ENCODE assay signal across 21 cellular contexts in genomic region chr19:29670255-29670654, GRCh38. TPM values are rescaled to one million over a fixed set of nuclear protein-coding genes. Genes with fewer than 3 reads are reported as not detected.
DNase-seq lines count a peak whose midpoint lies in the region; ATAC-seq, FAIRE-seq and TF ChIP-seq lines count a peak whose summit lies in the region.
"Had no signal": no experiment of that assay in that cellular context is flagged by ENCODE, and none has a peak within 500 bp of the region (broad histone marks: within the 10 kb centered on the region; RNA-seq: fewer than 3 reads in every experiment).

No MANE protein-coding gene starts in this region.

- peaks cover 61% of the 10 kb centered on the region for H3K4me1 Mint-ChIP-seq in T-helper 2 cell treated with Interferon-gamma antibody and Interleukin-4, amounts not matched to agents 5 μg/mL and 100 μg/mL, for 36 hours (ENCODE audit: low read depth)
- H3K4me1 Mint-ChIP-seq in activated CD8-positive, alpha-beta T cell treated with anti-CD3 and anti-CD28 coated beads for 36 hours (ENCODE audit: low read depth): peaks cover 75% of the 10 kb centered on the region
- H3K4me1 Mint-ChIP-seq in glutamatergic neuron (ENCODE audit: low read depth, unreplicated experiment): no peaks in the 10 kb centered on the region

- intact Hi-C loops in activated CD8-positive, alpha-beta T cell treated with anti-CD3 and anti-CD28 coated beads for 36 hours (cut with micrococcal nuclease): no loop called here

- no peaks in the 10 kb centered on the region for H3K27me3 Mint-ChIP-seq in T-helper 2 cell treated with Interferon-gamma antibody and Interleukin-4, amounts not matched to agents 5 μg/mL and 100 μg/mL, for 36 hours (ENCODE audit: low read depth)
- no peaks in the 10 kb centered on the region for H3K27me3 Mint-ChIP-seq in activated CD8-positive, alpha-beta T cell treated with anti-CD3 and anti-CD28 coated beads for 36 hours
- peaks cover 8% of the 10 kb centered on the region for H3K27me3 Mint-ChIP-seq in glutamatergic neuron (ENCODE audit: unreplicated experiment)
- H3K27me3 Mint-ChIP-seq: naive B cell, progenitor cell of endocrine pancreas had no signal

- no peak for ATAC-seq in A549
- ATAC-seq in activated CD8-positive, alpha-beta T cell treated with anti-CD3 and anti-CD28 coated beads for 36 hours: no peak
- ATAC-seq in GM21717 (IDR thresholded peaks at IDR 0.05; ENCODE audit: unreplicated experiment): no peak
- ATAC-seq: body of pancreas had no signal

- peak; percentile 79 for FAIRE-seq in A549 (lab: Jason Lieb, UNC)

- H3K4me1 ChIP-seq in A549: peaks cover 13% of the 10 kb centered on the region

- TF ChIP-seq POLR2A in A549 (IDR thresholded peaks at IDR 0.05; ENCODE audit: low read length): no peak

- H3K4me3 ChIP-seq in A549: no peak overlapping the region
- no peak overlapping the region for H3K4me3 ChIP-seq in foreskin fibroblast (ENCODE audit: low read depth in 1 of 2, low read length in 2 of 2)
- H3K4me3 ChIP-seq: body of pancreas, spleen, transverse colon had no signal

- H3K9me3 Mint-ChIP-seq in T-helper 2 cell treated with Interferon-gamma antibody and Interleukin-4, amounts not matched to agents 5 μg/mL and 100 μg/mL, for 36 hours: no peaks in the 10 kb centered on the region
- no peaks in the 10 kb centered on the region for H3K9me3 Mint-ChIP-seq in activated CD8-positive, alpha-beta T cell treated with anti-CD3 and anti-CD28 coated beads for 36 hours
- H3K9me3 Mint-ChIP-seq in glutamatergic neuron (ENCODE audit: unreplicated experiment): peaks cover 6% of the 10 kb centered on the region

- no peak for TF ChIP-seq RAD21 in A549 (conservative IDR thresholded peaks at IDR 0.05 in 1 of 2, IDR thresholded peaks at IDR 0.05 in 1 of 2)

- no peak for TF ChIP-seq EP300 in A549 (IDR thresholded peaks at IDR 0.05)

- POLR2A ChIA-PET in A549 (lab: Yijun Ruan, JAX) (no interaction called here), HEK293T (lab: Yijun Ruan, JAX) (no interaction called here)
- POLR2A ChIA-PET in activated CD8-positive, alpha-beta T cell treated with anti-CD3 and anti-CD28 coated beads for 36 hours (lab: Charles Lee): no interaction called here

- H3K27ac Mint-ChIP-seq in T-helper 2 cell treated with Interferon-gamma antibody and Interleukin-4, amounts not matched to agents 5 μg/mL and 100 μg/mL, for 36 hours: peak overlapping the region; percentile 93
- H3K27ac Mint-ChIP-seq in activated CD8-positive, alpha-beta T cell treated with anti-CD3 and anti-CD28 coated beads for 36 hours: peak overlapping the region; percentile 90
- no peak overlapping the region for H3K27ac Mint-ChIP-seq in glutamatergic neuron (ENCODE audit: unreplicated experiment)
- H3K27ac Mint-ChIP-seq: progenitor cell of endocrine pancreas had no signal

- peaks cover 62% of the 10 kb centered on the region for H3K36me3 Mint-ChIP-seq in T-helper 2 cell treated with Interferon-gamma antibody and Interleukin-4, amounts not matched to agents 5 μg/mL and 100 μg/mL, for 36 hours (ENCODE audit: low read depth)
- H3K36me3 Mint-ChIP-seq in activated CD8-positive, alpha-beta T cell treated with anti-CD3 and anti-CD28 coated beads for 36 hours (ENCODE audit: low read depth): peaks cover 74% of the 10 kb centered on the region
- no peaks in the 10 kb centered on the region for H3K36me3 Mint-ChIP-seq in glutamatergic neuron (ENCODE audit: unreplicated experiment)
- H3K36me3 Mint-ChIP-seq: naive B cell had no signal

- DNase-seq in T-helper 2 cell treated with Interferon-gamma antibody and Interleukin-4, amounts not matched to agents 5 μg/mL and 100 μg/mL, for 36 hours (ENCODE audit: low spot score): no peak
- no peak for DNase-seq in T-helper 2 cell
- DNase-seq in A549 (ENCODE audit: low read depth in 1 of 2, low spot score in 1 of 2): no peak
- DNase-seq in activated CD8-positive, alpha-beta T cell treated with anti-CD3 and anti-CD28 coated beads for 36 hours: no peak
- no peak for DNase-seq in glutamatergic neuron
- no peak for DNase-seq in foreskin fibroblast
- no peak for DNase-seq in HEK293T (ENCODE audit: extremely low spot score)
- DNase-seq: 8988T, body of pancreas, C1 segment of cervical spinal cord, GOT3, naive B cell, NCI-H2029 treated with DMSO at 0.1 percent for 48 hours, NCI-H524, SIG-M5, T-helper 9 cell, transverse colon had no signal

- no peak for TF ChIP-seq CTCF in A549 (IDR thresholded peaks at IDR 0.05)
- TF ChIP-seq CTCF in activated CD8-positive, alpha-beta T cell treated with anti-CD3 and anti-CD28 coated beads for 36 hours (IDR thresholded peaks at IDR 0.05): no peak
- TF ChIP-seq CTCF in glutamatergic neuron (IDR thresholded peaks at IDR 0.05; ENCODE audit: partially characterized antibody, unreplicated experiment): no peak
- no peak for TF ChIP-seq CTCF in foreskin fibroblast (IDR thresholded peaks at IDR 0.05; ENCODE audit: low read depth, low read length)

- peak overlapping the region; percentile 92 for H3K4me3 Mint-ChIP-seq in T-helper 2 cell treated with Interferon-gamma antibody and Interleukin-4, amounts not matched to agents 5 μg/mL and 100 μg/mL, for 36 hours
- H3K4me3 Mint-ChIP-seq in activated CD8-positive, alpha-beta T cell treated with anti-CD3 and anti-CD28 coated beads for 36 hours: peak overlapping the region; percentile 4
- H3K4me3 Mint-ChIP-seq in glutamatergic neuron (ENCODE audit: unreplicated experiment): peak overlapping the region; percentile 11

- WGBS in A549 (ENCODE audit: missing lambda C conversion rate): 86% methylated on average over 5 of the region's 5 CpGs

- CTCF ChIA-PET in A549 (lab: Yijun Ruan, JAX) (no interaction called here), HEK293T (lab: Yijun Ruan, JAX) (no interaction called here)
- CTCF ChIA-PET in activated CD8-positive, alpha-beta T cell treated with anti-CD3 and anti-CD28 coated beads for 36 hours (lab: Charles Lee): interaction anchor here (3.2 to 5.5 kb wide), 3 partner anchors 9 to 59 kb away, joined by 22 to 49 read pairs (median 25); no protein-coding TSS in a partner anchor

- no peak overlapping the region for H3K27ac ChIP-seq in A549
- H3K27ac ChIP-seq: epithelial cell of prostate had no signal

- H3K9me3 ChIP-seq in A549: no peaks in the 10 kb centered on the region
- H3K9me3 ChIP-seq: body of pancreas, spleen, transverse colon had no signal

- H3K4me2 ChIP-seq in A549: no peak overlapping the region

TF ChIP-seq in A549, 52 proteins besides CTCF, POLR2A, EP300 and RAD21 (continues in another document):
- TF ChIP-seq PHF8 (IDR thresholded peaks at IDR 0.05; ENCODE audit: borderline replicate concordance, low read depth) (no peak), FOXS1 (CRISPR knock-in tag; IDR thresholded peaks at IDR 0.05) (no peak), SREBF2 (IDR thresholded peaks at IDR 0.05) (no peak), HEYL (CRISPR knock-in tag; IDR thresholded peaks at IDR 0.05) (no peak), KDM5A (IDR thresholded peaks at IDR 0.05) (no peak), ZFP36 (IDR thresholded peaks at IDR 0.05; ENCODE audit: borderline replicate concordance, partially characterized antibody) (no peak), GATA3 (IDR thresholded peaks at IDR 0.05; ENCODE audit: borderline replicate concordance) (no peak), ZSCAN20 (CRISPR knock-in tag; IDR thresholded peaks at IDR 0.05) (no peak), HDAC2 (IDR thresholded peaks at IDR 0.05) (no peak), HOXA7 (CRISPR knock-in tag; IDR thresholded peaks at IDR 0.05) (no peak), CBX8 (IDR thresholded peaks at IDR 0.05) (no peak)

TF ChIP-seq in HEK293T, 16 proteins besides CTCF, POLR2A, EP300 and RAD21:
- TF ChIP-seq BHLHE40 (IDR thresholded peaks at IDR 0.05; ENCODE audit: borderline replicate concordance) (no peak), LEF1 (IDR thresholded peaks at IDR 0.05; ENCODE audit: borderline replicate concordance) (no peak), TARDBP (IDR thresholded peaks at IDR 0.05) (no peak), FOXM1 (IDR thresholded peaks at IDR 0.05; ENCODE audit: borderline replicate concordance) (no peak), FOXA1 (IDR thresholded peaks at IDR 0.05) (no peak), CTBP1 (IDR thresholded peaks at IDR 0.05; ENCODE audit: borderline replicate concordance) (no peak), SUZ12 (IDR thresholded peaks at IDR 0.05) (no peak), SP1 (IDR thresholded peaks at IDR 0.05) (no peak), ZNF384 (IDR thresholded peaks at IDR 0.05) (no peak), ARNT (IDR thresholded peaks at IDR 0.05) (no peak)

RNA-seq across cellular contexts. Expression of gene PLEKHF1, which starts 5.0 kb away (rescaled TPM):
- 2.1 and 2.3 TPM in 2 replicates for polyA plus RNA-seq in A549 (2011; rRNA removed)
- 7.1 and 8.7 TPM in 2 replicates for polyA plus RNA-seq in A549 (2012; cell fraction: cytosol; rRNA removed)
- polyA plus RNA-seq in A549 (2012; cell fraction: nucleus; rRNA removed): 9.8 and 13.2 TPM in 2 replicates
- polyA plus RNA-seq in A549 (2017; fragmentation: RNase III; extraction: RNeasy Plus Mini Kit Qiagen cat#74134 plus additional on column Dnase treatment): 4.1 to 4.4 TPM (median 4.2 TPM) in 3 replicates
- 3.3 and 3.4 TPM in 2 replicates for polyA minus RNA-seq in A549 (2011; rRNA and poly(A)+ RNA removed)
- 10 to 100 TPM; 30.4 to 31.7 TPM for total RNA-seq in activated CD8-positive, alpha-beta T cell treated with anti-CD3 and anti-CD28 coated beads for 36 hours
- total RNA-seq in glutamatergic neuron (ENCODE audit: unreplicated experiment): 0.96 TPM

RNA-seq across cellular contexts. Expression of gene C19orf12, which starts 44.8 kb away (rescaled TPM):
- polyA plus RNA-seq in A549 (2011; rRNA removed) (33.6 and 34.3 TPM in 2 replicates), A549 (2017; fragmentation: RNase III; extraction: RNeasy Plus Mini Kit Qiagen cat#74134 plus additional on column Dnase treatment) (35.2 to 36.1 TPM (median 35.2 TPM) in 3 replicates)
- 30.8 and 40.5 TPM in 2 replicates for polyA plus RNA-seq in A549 (2012; cell fraction: cytosol; rRNA removed)
- 35.7 and 36.4 TPM in 2 replicates for polyA plus RNA-seq in A549 (2012; cell fraction: nucleus; rRNA removed)
- 11.6 and 15.1 TPM in 2 replicates for polyA minus RNA-seq in A549 (2011; rRNA and poly(A)+ RNA removed)
- total RNA-seq in activated CD8-positive, alpha-beta T cell treated with anti-CD3 and anti-CD28 coated beads for 36 hours: 10 to 100 TPM; 33.3 to 36.6 TPM
- 66.7 TPM for total RNA-seq in glutamatergic neuron (ENCODE audit: unreplicated experiment)

Comparison
In these comparisons a context has a peak if more than half of its experiments do, and no peak if none do; other contexts are left out.
1. H3K4me3 Mint-ChIP-seq: peak in every context shown above with its lines; median percentile 92 in T-helper 2 cell treated with Interferon-gamma antibody and Interleukin-4, amounts not matched to agents 5 μg/mL and 100 μg/mL, for 36 hours; 11 in glutamatergic neuron; 4 in activated CD8-positive, alpha-beta T cell treated with anti-CD3 and anti-CD28 coated beads for 36 hours.
2. RNA of gene PLEKHF1, which starts 5.0 kb away (total RNA-seq): 30.4 to 31.7 TPM in activated CD8-positive, alpha-beta T cell treated with anti-CD3 and anti-CD28 coated beads for 36 hours; 0.96 TPM in glutamatergic neuron (single experiment); every median in the first group is over 10 times any median in the second.